34 cellular contexts compared by ENCODE assay signal in genomic region chr10:77070892-77071595, GRCh38.
DNase-seq lines count a peak whose midpoint lies in the region; ATAC-seq and TF ChIP-seq lines count a peak whose summit lies in the region.
"Had no signal": no experiment of that assay in that cellular context is flagged by ENCODE, and none has a peak within 500 bp of the region (broad histone marks: within the 10 kb centered on the region; RNA-seq: fewer than 3 reads in every experiment).

No MANE protein-coding gene starts in this region.

- ATAC-seq in gastroesophageal sphincter = peak; percentile 58
- ATAC-seq: activated CD4-positive, alpha-beta T cell treated with anti-CD3 and anti-CD28 coated beads for 36 hours; activated CD8-positive, alpha-beta T cell treated with anti-CD3 and anti-CD28 coated beads, Interleukin-2, amount 10 ng/mL, durations not matched to agents 7 days and 5 days; activated T-helper 17 cell treated with anti-CD3 and anti-CD28 coated beads, Interleukin-2, amount 50 U/mL, for 72 hours; natural killer cell treated with Interleukin-12 subunit alpha and Interleukin-12 subunit beta and Interleukin-15 and Interleukin-18, amount 100 ng/mL, for 72 hours; stimulated activated naive CD8-positive, alpha-beta T cell treated with anti-CD3 and anti-CD28 coated beads, Interleukin-15, amount 100 ng/mL, for 72 hours had no signal

- TF ChIP-seq CTCF in brain (conservative IDR thresholded peaks at IDR 0.05) = no peak
- no peak for TF ChIP-seq CTCF in gastroesophageal sphincter (IDR thresholded peaks at IDR 0.05)
- no peak for TF ChIP-seq CTCF in nephron (IDR thresholded peaks at IDR 0.05; ENCODE audit: unreplicated experiment in 3 of 3)
- TF ChIP-seq CTCF in tibial artery (IDR thresholded peaks at IDR 0.05) = no peak

- H3K36me3 ChIP-seq in gastroesophageal sphincter = peaks cover 0 to 63% of the 10 kb centered on the region in 2 donors
- H3K36me3 ChIP-seq in tibial artery = peaks cover 36 to 48% (median 40%) of the 10 kb centered on the region in 3 donors
- no peaks in the 10 kb centered on the region for H3K36me3 ChIP-seq in H7 (replicated peaks; ENCODE audit: control insufficient read depth, insufficient read depth, low read length)
- H3K36me3 ChIP-seq: breast epithelium, SJCRH30 had no signal

- H3K9me3 Mint-ChIP-seq in brain (peaks cover 0 to 7% (median 0%) of the 10 kb centered on the region in 5 experiments), nephron (no peaks in the 10 kb centered on the region)
- H3K9me3 Mint-ChIP-seq: activated T-helper 17 cell treated with anti-CD3 and anti-CD28 coated beads, Interleukin-2, amount 50 U/mL, for 72 hours; natural killer cell treated with Interleukin-12 subunit alpha and Interleukin-12 subunit beta and Interleukin-15 and Interleukin-18, amount 100 ng/mL, for 72 hours; stimulated activated naive CD8-positive, alpha-beta T cell treated with anti-CD3 and anti-CD28 coated beads, Interleukin-15, amount 100 ng/mL, for 72 hours had no signal

- H3K36me3 Mint-ChIP-seq in brain (peaks cover 18% of the 10 kb centered on the region), nephron (ENCODE audit: low read depth) (no peaks in the 10 kb centered on the region)
- H3K36me3 Mint-ChIP-seq: natural killer cell treated with Interleukin-12 subunit alpha and Interleukin-12 subunit beta and Interleukin-15 and Interleukin-18, amount 100 ng/mL, for 72 hours had no signal

- H3K27me3 ChIP-seq in gastroesophageal sphincter = no peaks in the 10 kb centered on the region
- no peaks in the 10 kb centered on the region for H3K27me3 ChIP-seq in tibial artery
- H3K27me3 ChIP-seq in H7 (ENCODE audit: control insufficient read depth, insufficient read depth, low read length) = no peaks in the 10 kb centered on the region
- H3K27me3 ChIP-seq: breast epithelium had no signal

- H3K4me1 ChIP-seq in gastroesophageal sphincter (peaks cover 3 to 61% (median 10%) of the 10 kb centered on the region in 3 donors), tibial artery (peaks cover 0 to 16% (median 4%) of the 10 kb centered on the region in 4 donors)
- H3K4me1 ChIP-seq: breast epithelium, Caco-2, SJCRH30 had no signal

- peak overlapping the region in 3 of 4 donors; percentile 9 to 54 (median 32) for H3K27ac ChIP-seq in gastroesophageal sphincter
- H3K27ac ChIP-seq in tibial artery = no peak overlapping the region
- H3K27ac ChIP-seq: C4-2B, epithelial cell of prostate, SJCRH30, VCaP had no signal

- H3K9me3 ChIP-seq in gastroesophageal sphincter (no peaks in the 10 kb centered on the region), tibial artery (no peaks in the 10 kb centered on the region)
- H3K9me3 ChIP-seq: breast epithelium, Caco-2, SJCRH30 had no signal

- H3K27me3 Mint-ChIP-seq in brain = peaks cover 5% of the 10 kb centered on the region
- no peaks in the 10 kb centered on the region for H3K27me3 Mint-ChIP-seq in nephron (ENCODE audit: low read depth)
- H3K27me3 Mint-ChIP-seq: activated CD4-positive, alpha-beta T cell treated with anti-CD3 and anti-CD28 coated beads for 36 hours had no signal

- H3K27ac Mint-ChIP-seq in brain (peak overlapping the region in 3 of 5 experiments; percentile 43 to 79 (median 72)), nephron (peak overlapping the region in 2 of 3 experiments; percentile 91 to 94)
- H3K27ac Mint-ChIP-seq: activated CD4-positive, alpha-beta T cell treated with anti-CD3 and anti-CD28 coated beads for 36 hours; activated CD8-positive, alpha-beta T cell treated with anti-CD3 and anti-CD28 coated beads, Interleukin-2, amount 10 ng/mL, durations not matched to agents 7 days and 5 days; activated T-helper 17 cell treated with anti-CD3 and anti-CD28 coated beads, Interleukin-2, amount 50 U/mL, for 72 hours; natural killer cell treated with Interleukin-12 subunit alpha and Interleukin-12 subunit beta and Interleukin-15 and Interleukin-18, amount 100 ng/mL, for 72 hours; stimulated activated naive CD8-positive, alpha-beta T cell treated with anti-CD3 and anti-CD28 coated beads, Interleukin-15, amount 100 ng/mL, for 72 hours had no signal

- H3K4me3 ChIP-seq in gastroesophageal sphincter = no peak overlapping the region
- no peak overlapping the region for H3K4me3 ChIP-seq in tibial artery
- H3K4me3 ChIP-seq in H7 (ENCODE audit: insufficient read depth, low read depth, low read length) = no peak overlapping the region
- H3K4me3 ChIP-seq: breast epithelium, SJCRH30 had no signal

- 67 to 87% methylated on average over 6 to 7 of the region's 7 CpGs for WGBS in gastroesophageal sphincter (ENCODE audit: low coverage in 1 of 2), 2 donors

- TF ChIP-seq POLR2A in gastroesophageal sphincter (IDR thresholded peaks at IDR 0.05) = no peak

- TF ChIP-seq EP300 in gastroesophageal sphincter (IDR thresholded peaks at IDR 0.05) = no peak

- intact Hi-C loops in tibial artery (cut with DNase I; ENCODE audit: low total_unique reads) (no loop called here), posterior vena cava (cut with DNase I) (no loop called here)

- DNase-seq in tibial artery (peak; percentile 80 to 86), posterior vena cava (ENCODE audit: low spot score) (no peak), H7 (no peak), NCI-H1092 treated with DMSO at 0.1 percent for 48 hours (lab: John Stamatoyannopoulos, UW) (no peak)
- DNase-seq: activated CD4-positive, alpha-beta T cell treated with anti-CD3 and anti-CD28 coated beads for 36 hours; activated CD8-positive, alpha-beta T cell treated with anti-CD3 and anti-CD28 coated beads, Interleukin-2, amount 10 ng/mL, durations not matched to agents 7 days and 5 days; activated naive CD4-positive, alpha-beta T cell treated with anti-CD3 and anti-CD28 coated beads, Interleukin-2, amount 50 U/mL, for 16 hours; amygdala; Caco-2; DMS79; effector CD8-positive, alpha-beta T cell; foreskin fibroblast; HCEC 1CT; IMR-90; kidney glomerular epithelial cell; mammary epithelial cell; NCI-H1694 treated with DMSO at 0.1 percent for 48 hours; NCI-H510A; retina; SJCRH30; stimulated activated CD4-positive, alpha-beta T cell treated with anti-CD3 and anti-CD28 coated beads, Interleukin-12 subunit alpha, Interleukin-12 subunit beta, amount 100 ng/mL, for 4 hours; stimulated activated CD4-positive, alpha-beta T cell treated with anti-CD3 and anti-CD28 coated beads, Interleukin-2, amount 100 ng/mL, for 48 hours; stimulated activated naive CD8-positive, alpha-beta T cell treated with anti-CD3 and anti-CD28 coated beads, Interleukin-15, amount 100 ng/mL, for 72 hours; T-helper 9 cell; trophoblast cell had no signal

- peaks cover 38% of the 10 kb centered on the region for H3K4me1 Mint-ChIP-seq in brain
- H3K4me1 Mint-ChIP-seq in nephron = peaks cover 46% of the 10 kb centered on the region
- H3K4me1 Mint-ChIP-seq: activated CD4-positive, alpha-beta T cell treated with anti-CD3 and anti-CD28 coated beads for 36 hours; activated T-helper 17 cell treated with anti-CD3 and anti-CD28 coated beads, Interleukin-2, amount 50 U/mL, for 72 hours; stimulated activated naive CD8-positive, alpha-beta T cell treated with anti-CD3 and anti-CD28 coated beads, Interleukin-15, amount 100 ng/mL, for 72 hours had no signal

- no peak overlapping the region for H3K4me3 Mint-ChIP-seq in brain
- H3K4me3 Mint-ChIP-seq in nephron = no peak overlapping the region
- H3K4me3 Mint-ChIP-seq: activated CD4-positive, alpha-beta T cell treated with anti-CD3 and anti-CD28 coated beads for 36 hours; activated CD8-positive, alpha-beta T cell treated with anti-CD3 and anti-CD28 coated beads, Interleukin-2, amount 10 ng/mL, durations not matched to agents 7 days and 5 days; activated T-helper 17 cell treated with anti-CD3 and anti-CD28 coated beads, Interleukin-2, amount 50 U/mL, for 72 hours; natural killer cell treated with Interleukin-12 subunit alpha and Interleukin-12 subunit beta and Interleukin-15 and Interleukin-18, amount 100 ng/mL, for 72 hours; stimulated activated naive CD8-positive, alpha-beta T cell treated with anti-CD3 and anti-CD28 coated beads, Interleukin-15, amount 100 ng/mL, for 72 hours had no signal

Comparison
In these comparisons a context has a peak if more than half of its experiments do, and no peak if none do; other contexts are left out.
1. H3K27ac ChIP-seq: peak in gastroesophageal sphincter (3 of 4); none in tibial artery (0 of 2).
2. DNase-seq: peak in tibial artery (2 of 2); none in posterior vena cava (single experiment), H7 (single experiment) and NCI-H1092 treated with DMSO at 0.1 percent for 48 hours (single experiment).